ENCODE assay signal across 29 cellular contexts in genomic region chr10:38003026-38003425, GRCh38.
"Had no signal": no experiment of that assay in that cellular context is flagged by ENCODE, and none has a peak within 500 bp of the region (broad histone marks: within the 10 kb centered on the region; RNA-seq: fewer than 3 reads in every experiment).

No MANE protein-coding gene starts in this region.

- H3K4me1 Mint-ChIP-seq: endodermal cell had no signal

- H3K27me3 Mint-ChIP-seq: dendritic cell treated with granulocyte-macrophage colony-stimulating factor and Interleukin-4, amounts not matched to agents 40 ng/mL and 50 ng/mL, for 4 days; effector memory CD8-positive, alpha-beta T cell had no signal

- H3K9me3 ChIP-seq: colonic mucosa, esophagus muscularis mucosa, esophagus squamous epithelium, gastrocnemius medialis, gastroesophageal sphincter, heart left ventricle, heart right ventricle had no signal

- H3K27me3 ChIP-seq: colonic mucosa, dorsolateral prefrontal cortex, esophagus muscularis mucosa, esophagus squamous epithelium, foreskin keratinocyte, gastrocnemius medialis, gastroesophageal sphincter, heart left ventricle, heart right ventricle had no signal

- H3K4me3 Mint-ChIP-seq: dendritic cell treated with granulocyte-macrophage colony-stimulating factor and Interleukin-4, amounts not matched to agents 40 ng/mL and 50 ng/mL, for 4 days; effector memory CD8-positive, alpha-beta T cell; endodermal cell had no signal

- H3K9me3 Mint-ChIP-seq: effector memory CD8-positive, alpha-beta T cell had no signal

- FAIRE-seq: colon, endometrium, endothelial cell of umbilical vein, frontal cortex had no signal

- ATAC-seq: effector memory CD8-positive, alpha-beta T cell; esophagus mucosa; foreskin keratinocyte; gastrocnemius medialis; gastroesophageal sphincter; heart left ventricle; heart right ventricle had no signal

- H3K27ac ChIP-seq: colonic mucosa, coronary artery, dorsolateral prefrontal cortex, epithelial cell of prostate, esophagus muscularis mucosa, esophagus squamous epithelium, foreskin keratinocyte, gastrocnemius medialis, gastroesophageal sphincter, heart left ventricle, heart right ventricle had no signal

- H3K27ac Mint-ChIP-seq: dendritic cell treated with granulocyte-macrophage colony-stimulating factor and Interleukin-4, amounts not matched to agents 40 ng/mL and 50 ng/mL, for 4 days; effector memory CD8-positive, alpha-beta T cell; endodermal cell had no signal

- DNase-seq: colonic mucosa; cortex of kidney; dermis blood vessel endothelial cell; dorsolateral prefrontal cortex; effector CD4-positive, alpha-beta T cell; effector CD8-positive, alpha-beta T cell; effector memory CD4-positive, alpha-beta T cell; effector memory CD8-positive, alpha-beta T cell; endodermal cell; erythroblast; esophagus squamous epithelium; foreskin fibroblast; foreskin keratinocyte; foreskin melanocyte; gastrocnemius medialis; glutamatergic neuron; head of caudate nucleus; heart left ventricle; heart right ventricle had no signal

- H3K4me3 ChIP-seq: colonic mucosa, coronary artery, dorsolateral prefrontal cortex, esophagus muscularis mucosa, esophagus squamous epithelium, gastrocnemius medialis, gastroesophageal sphincter, heart left ventricle, heart right ventricle had no signal

- H3K36me3 ChIP-seq: colonic mucosa, esophagus muscularis mucosa, esophagus squamous epithelium, gastrocnemius medialis, gastroesophageal sphincter, heart left ventricle, heart right ventricle had no signal

- H3K4me1 ChIP-seq: colonic mucosa, esophagus muscularis mucosa, gastrocnemius medialis, gastroesophageal sphincter, heart left ventricle, heart right ventricle had no signal
